ENCODE assay signal across 8 cellular contexts in genomic region chr9:95512751-95513120, GRCh38. TPM values are rescaled to one million over a fixed set of nuclear protein-coding genes. Genes with fewer than 3 reads are reported as not detected.
DNase-seq lines count a peak whose midpoint lies in the region; ATAC-seq and TF ChIP-seq lines count a peak whose summit lies in the region.

No MANE protein-coding gene starts in this region.

- in situ Hi-C loops in HAP-1 (cut with MboI; ENCODE audit: low sequenced_read_pairs), result no loop called here

- no peaks in the 10 kb centered on the region for H3K9me3 Mint-ChIP-seq in T-cell

- WGBS in esophagus muscularis mucosa, result 68% methylated on average over 2 of the region's 2 CpGs

- peak overlapping the region in 1 of 2 donors; percentile 30 for H3K27ac Mint-ChIP-seq in T-cell

- peaks cover 40 to 64% (median 53%) of the 10 kb centered on the region in 3 donors for H3K4me1 Mint-ChIP-seq in T-cell

- no peak for ATAC-seq in T-cell (replicated peaks in 1 of 4)
- no peak for ATAC-seq in HG03457 (IDR thresholded peaks at IDR 0.05; ENCODE audit: unreplicated experiment)
- no peak for ATAC-seq in HG03469 (IDR thresholded peaks at IDR 0.05; ENCODE audit: unreplicated experiment)

- intact Hi-C loops in esophagus muscularis mucosa (cut with DNase I), result loop anchor here (5.0 kb wide), 1 partner anchor 705 kb away; no protein-coding TSS in a partner anchor

- H3K27ac ChIP-seq in iPS-20b (ENCODE audit: low read length) (no peak overlapping the region), esophagus muscularis mucosa (replicated peaks in 1 of 4) (peak overlapping the region in 2 of 4 donors; percentile 0 to 87)

- H3K9me3 ChIP-seq in HAP-1, result no peaks in the 10 kb centered on the region
- H3K9me3 ChIP-seq in iPS-20b (ENCODE audit: insufficient read depth, low read depth, low read length), result no peaks in the 10 kb centered on the region
- H3K9me3 ChIP-seq in esophagus muscularis mucosa, result no peaks in the 10 kb centered on the region

- H3K4me1 ChIP-seq in HAP-1 (peaks cover 40% of the 10 kb centered on the region), iPS-20b (ENCODE audit: insufficient read depth, low read length) (peaks cover 40% of the 10 kb centered on the region), esophagus muscularis mucosa (peaks cover 27 to 49% (median 44%) of the 10 kb centered on the region in 4 donors)

- H3K36me3 Mint-ChIP-seq in T-cell, result no peaks in the 10 kb centered on the region

- TF ChIP-seq CTCF in AG04449 (IDR thresholded peaks at IDR 0.05; ENCODE audit: insufficient read depth, low read length, missing control alignments) (no peak), esophagus muscularis mucosa (IDR thresholded peaks at IDR 0.05) (no peak)

- CTCF ChIA-PET in AG04449 (lab: Yijun Ruan, JAX) (no interaction called here), T-cell (lab: Charles Lee) (no interaction called here)

- H3K36me3 ChIP-seq in HAP-1 (replicated peaks) (no peaks in the 10 kb centered on the region; the same call in 1 of the 2 replicates), iPS-20b (ENCODE audit: insufficient read depth, low read depth, low read length) (no peaks in the 10 kb centered on the region), esophagus muscularis mucosa (no peaks in the 10 kb centered on the region)

- peak overlapping the region; percentile 7 to 99 (median 86) for H3K4me3 Mint-ChIP-seq in T-cell

- H3K9ac ChIP-seq in iPS-20b (ENCODE audit: low read depth, low read length), result no peak overlapping the region

- H3K27me3 ChIP-seq in HAP-1 (ENCODE audit: low read depth) (no peaks in the 10 kb centered on the region), iPS-20b (ENCODE audit: insufficient read depth, low read length) (peaks cover 69% of the 10 kb centered on the region), esophagus muscularis mucosa (peaks cover 0 to 19% (median 5%) of the 10 kb centered on the region in 4 donors)

- no peak for TF ChIP-seq POLR2A in esophagus muscularis mucosa (IDR thresholded peaks at IDR 0.05; ENCODE audit: low read depth)

- TF ChIP-seq EP300 in esophagus muscularis mucosa (IDR thresholded peaks at IDR 0.05), result no peak

- H3K27me3 Mint-ChIP-seq in T-cell, result peaks cover 15 to 17% of the 10 kb centered on the region in 2 donors

- no peak for DNase-seq in AG04449 (ENCODE audit: low read depth, low spot score)
- no peak for DNase-seq in HAP-1 (ENCODE audit: low spot score in 2 of 2)
- no peak for DNase-seq in T-cell
- no peak for DNase-seq in islet precursor cell
- DNase-seq in esophagus muscularis mucosa (ENCODE audit: extremely low spot score), result no peak

- H3K4me3 ChIP-seq in AG04449 (ENCODE audit: low read depth, low read length) (peak overlapping the region; percentile 83; the same call in 1 of the 2 replicates), HAP-1 (peak overlapping the region; percentile 71), iPS-20b (ENCODE audit: low read length) (peak overlapping the region; percentile 96), esophagus muscularis mucosa (no peak overlapping the region)

- POLR2A ChIA-PET in AG04449 (lab: Yijun Ruan, JAX), result no interaction called here
- POLR2A ChIA-PET in T-cell (lab: Charles Lee), result interaction anchor here in 1 of 2 donors (0.6 kb wide), 1 partner anchor 17 kb away, joined by 3 read pairs; no protein-coding TSS in a partner anchor

RNA-seq across cellular contexts. Expression of gene PTCH1, which starts 4.0 kb away (rescaled TPM):
- total RNA-seq in T-cell (10 to 100 TPM; 23.4 to 35.5 (median 29.2) TPM), esophagus muscularis mucosa (10 to 100 TPM; 10.8 to 25.1 (median 16.9) TPM)

Comparison
In these comparisons a context has a peak if more than half of its experiments do, and no peak if none do; other contexts are left out.
1. H3K4me3 ChIP-seq: peak in AG04449 (single experiment), HAP-1 (single experiment) and iPS-20b (single experiment); none in esophagus muscularis mucosa (0 of 4).